Comparison of ENCODE assay signal across 9 cellular contexts in the genomic region with DNA sequence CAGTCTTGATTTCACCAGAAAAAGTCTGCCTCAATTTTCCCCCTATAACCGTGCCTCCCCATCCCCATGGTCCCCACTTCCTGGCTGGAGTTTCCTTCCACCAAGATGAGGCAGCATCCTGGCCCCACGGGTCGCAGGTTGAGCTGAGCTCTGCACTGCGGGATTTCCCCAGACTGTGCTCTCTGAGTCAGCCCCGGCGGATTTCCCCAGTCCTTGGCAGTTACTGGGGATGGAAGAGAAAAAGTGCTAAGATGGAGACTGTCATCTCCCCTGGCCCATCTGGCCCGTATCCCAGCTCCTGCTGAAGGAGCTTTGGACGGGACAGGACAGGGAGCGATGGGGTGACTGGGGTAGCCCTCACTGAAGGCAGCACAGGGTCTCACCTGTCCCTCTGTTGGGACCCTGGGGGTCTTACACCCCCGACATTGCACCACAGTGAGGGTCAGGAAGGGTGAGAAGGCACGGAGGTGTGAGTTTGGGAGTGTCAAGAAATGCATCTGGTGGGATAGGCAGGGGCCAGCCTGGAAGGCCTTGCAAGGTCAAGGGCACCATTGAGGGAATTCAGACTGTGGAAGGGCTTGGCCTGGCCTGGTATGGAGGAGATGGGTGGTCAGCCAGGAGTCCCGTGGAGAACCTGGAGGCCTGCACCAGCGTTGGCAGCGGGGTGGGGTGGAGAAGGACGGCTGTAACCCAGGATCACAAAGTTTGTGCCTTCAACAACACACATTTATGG. TPM values are rescaled to one million over a fixed set of nuclear protein-coding genes. Genes with fewer than 3 reads are reported as not detected.
A peak's percentile ranks its signal among the peaks of the same experiment; 100 is the strongest.
DNase-seq lines count a peak whose midpoint lies in the region; TF ChIP-seq lines count a peak whose summit lies in the region.
"Had no signal": no experiment of that assay in that cellular context is flagged by ENCODE, and none has a peak within 500 bp of the region (broad histone marks: within the 10 kb centered on the region; RNA-seq: fewer than 3 reads in every experiment).

No MANE protein-coding gene starts in this region.

- H3K4me3 Mint-ChIP-seq in Caco-2 (ENCODE audit: unreplicated experiment) (no peak overlapping the region), neural progenitor cell (no peak overlapping the region)
- H3K4me3 Mint-ChIP-seq in activated naive CD8-positive, alpha-beta T cell, result peak overlapping the region; percentile 49

- peaks cover 12% of the 10 kb centered on the region; the same call in 1 of the 2 replicates for H3K36me3 ChIP-seq in Caco-2 (ENCODE audit: control insufficient read depth, insufficient read depth, low read length)
- H3K36me3 ChIP-seq in neural progenitor cell, result no peaks in the 10 kb centered on the region
- peaks cover 19 to 21% of the 10 kb centered on the region in 2 donors for H3K36me3 ChIP-seq in thyroid gland

- DNase-seq in Caco-2 (peak in 1 of 2 experiments; percentile 34), HK-2 (ENCODE audit: unreplicated experiment) (peak; percentile 52), neural progenitor cell (ENCODE audit: low spot score) (no peak), NCI-H1436 (lab: John Stamatoyannopoulos, UW) (no peak), NCI-H82 treated with DMSO at 0.1 percent for 48 hours (lab: John Stamatoyannopoulos, UW; ENCODE audit: unreplicated experiment) (no peak), thyroid gland (no peak), RPMI8226 (no peak)
- DNase-seq: DMS53 had no signal

- H3K4me3 ChIP-seq in Caco-2 (ENCODE audit: low read depth, low read length) (no peak overlapping the region), neural progenitor cell (no peak overlapping the region), thyroid gland (replicated peaks in 1 of 3) (no peak overlapping the region)

- no peak for TF ChIP-seq POLR2A in thyroid gland (IDR thresholded peaks at IDR 0.05)

- H3K4me1 Mint-ChIP-seq in Caco-2 (ENCODE audit: low read depth, unreplicated experiment) (peaks cover 21% of the 10 kb centered on the region), neural progenitor cell (peaks cover 19% of the 10 kb centered on the region)
- peaks cover 18% of the 10 kb centered on the region for H3K4me1 Mint-ChIP-seq in activated naive CD8-positive, alpha-beta T cell (ENCODE audit: low read depth)

- no peak overlapping the region for H3K27ac ChIP-seq in neural progenitor cell
- no peak overlapping the region for H3K27ac ChIP-seq in thyroid gland

- no peaks in the 10 kb centered on the region for H3K9me3 ChIP-seq in Caco-2
- H3K9me3 ChIP-seq in neural progenitor cell (ENCODE audit: low read depth), result no peaks in the 10 kb centered on the region
- no peaks in the 10 kb centered on the region for H3K9me3 ChIP-seq in thyroid gland

- H3K9ac ChIP-seq in neural progenitor cell, result no peak overlapping the region

- peaks cover 49% of the 10 kb centered on the region for H3K36me3 Mint-ChIP-seq in Caco-2 (ENCODE audit: insufficient read depth, unreplicated experiment)
- H3K36me3 Mint-ChIP-seq in activated naive CD8-positive, alpha-beta T cell, result peaks cover 26% of the 10 kb centered on the region
- H3K36me3 Mint-ChIP-seq in neural progenitor cell, result peaks cover 25% of the 10 kb centered on the region

- H4K20me1 ChIP-seq in neural progenitor cell (ENCODE audit: low read depth), result no peaks in the 10 kb centered on the region

- H3K4me1 ChIP-seq in Caco-2, result peaks cover 23% of the 10 kb centered on the region
- no peaks in the 10 kb centered on the region for H3K4me1 ChIP-seq in neural progenitor cell
- H3K4me1 ChIP-seq in thyroid gland, result no peaks in the 10 kb centered on the region

- no peak overlapping the region for H3K4me2 ChIP-seq in neural progenitor cell

- intact Hi-C loops in Caco-2 (cut with micrococcal nuclease; ENCODE audit: unreplicated experiment), result loop anchor here (2.0 kb wide), 4 partner anchors 19 to 91 kb away; a partner anchor contains a TSS
- intact Hi-C loops in thyroid gland (cut with DNase I), result no loop called here

- CTCF ChIA-PET in Caco-2 (lab: Charles Lee), result interaction anchor here (1.6 kb wide), 1 partner anchor 37 kb away, joined by 6 read pairs; a partner anchor contains a TSS

- H3K27ac Mint-ChIP-seq in Caco-2 (ENCODE audit: unreplicated experiment) (peak overlapping the region; percentile 40), neural progenitor cell (peak overlapping the region; percentile 85)
- H3K27ac Mint-ChIP-seq in activated naive CD8-positive, alpha-beta T cell, result peak overlapping the region; percentile 80

- H3K79me2 ChIP-seq in neural progenitor cell (ENCODE audit: low read depth), result no peaks in the 10 kb centered on the region

- 82 to 86% methylated on average over 11 to 14 of the region's 15 CpGs for WGBS in thyroid gland, 2 donors

- POLR2A ChIA-PET in Caco-2 (lab: Charles Lee), result interaction anchor here (0.7 kb wide), 1 partner anchor 37 kb away, joined by 4 read pairs; a partner anchor contains a TSS

- TF ChIP-seq CTCF in Caco-2 (IDR thresholded peaks at IDR 0.05; ENCODE audit: insufficient read depth in 1 of 2, low read depth in 1 of 2, low read length in 1 of 2, severe bottlenecking in 1 of 2, unreplicated experiment in 1 of 2), result no peak
- TF ChIP-seq CTCF in neural progenitor cell (IDR thresholded peaks at IDR 0.05), result no peak
- no peak for TF ChIP-seq CTCF in thyroid gland (IDR thresholded peaks at IDR 0.05)

- H3K27me3 ChIP-seq in Caco-2 (replicated peaks; ENCODE audit: control insufficient read depth, insufficient read depth, low read length) (no peaks in the 10 kb centered on the region), neural progenitor cell (no peaks in the 10 kb centered on the region), thyroid gland (no peaks in the 10 kb centered on the region)

- no peaks in the 10 kb centered on the region for H3K27me3 Mint-ChIP-seq in Caco-2 (ENCODE audit: insufficient read depth, unreplicated experiment)
- H3K27me3 Mint-ChIP-seq in activated naive CD8-positive, alpha-beta T cell, result no peaks in the 10 kb centered on the region
- H3K27me3 Mint-ChIP-seq in neural progenitor cell (ENCODE audit: insufficient read depth, low read depth), result peaks cover 4% of the 10 kb centered on the region

- H3K9me3 Mint-ChIP-seq in Caco-2 (ENCODE audit: unreplicated experiment) (no peaks in the 10 kb centered on the region), neural progenitor cell (no peaks in the 10 kb centered on the region)
- no peaks in the 10 kb centered on the region for H3K9me3 Mint-ChIP-seq in activated naive CD8-positive, alpha-beta T cell (ENCODE audit: low read depth)

- H2AFZ ChIP-seq in neural progenitor cell (replicated peaks), result no peak overlapping the region

- H3F3A ChIP-seq in neural progenitor cell (ENCODE audit: low read depth), result no peaks in the 10 kb centered on the region

- BruUV-seq in Caco-2 (replicated peaks; lab: Mats Ljungman, UMichigan), result no TSS peak

RNA-seq across cellular contexts. Expression of a gene that starts 36.5 kb away (rescaled TPM):
- total RNA-seq in Caco-2 (2022), result 91.3 and 101 TPM in 2 replicates
- total RNA-seq in neural progenitor cell (ENCODE audit: low replicate concordance), result 25.0 and 40.0 TPM in 2 replicates
- total RNA-seq in thyroid gland, result 100 to 1,000 TPM in 1 of 4 donors, 10 to 100 TPM in 3; 41.9 to 102 (median 54.7) TPM

RNA-seq across cellular contexts. Expression of a gene that starts 37.6 kb away (rescaled TPM):
- total RNA-seq in Caco-2 (2022) (not detected in 2 replicates), neural progenitor cell (ENCODE audit: low replicate concordance) (not detected in 2 replicates), thyroid gland (1 to 10 TPM in 1 of 4 donors, not detected in 3; 1.2 TPM)

RNA-seq across cellular contexts. Expression of a gene that starts 41.3 kb away (rescaled TPM):
- total RNA-seq in Caco-2 (2022) (344 and 371 TPM in 2 replicates), neural progenitor cell (ENCODE audit: low replicate concordance) (36.7 and 69.8 TPM in 2 replicates), thyroid gland (10 to 100 TPM in 3 of 4 donors, 1 to 10 TPM in 1; 8.3 to 32.0 (median 23.7) TPM)

RNA-seq across cellular contexts. Expression of a gene that starts 48.3 kb away (rescaled TPM):
- total RNA-seq in Caco-2 (2022) (not detected in 2 replicates), neural progenitor cell (ENCODE audit: low replicate concordance) (not detected in 2 replicates), thyroid gland (under 1 TPM in 1 of 4 donors, not detected in 3; 0.49 TPM)

RNA-seq across cellular contexts. Expression of a gene that starts 58.7 kb away (rescaled TPM):
- total RNA-seq in Caco-2 (2022) (not detected in 2 replicates), neural progenitor cell (ENCODE audit: low replicate concordance) (0.15 TPM in 1 of 2 replicates, not detected in the other), thyroid gland (under 1 TPM in 1 of 4 donors, not detected in 3; 0.54 TPM)
